25 cellular contexts compared by ENCODE assay signal in genomic region chr7:111753968-111754367, GRCh38.
A peak's percentile ranks its signal among the peaks of the same experiment; 100 is the strongest.
DNase-seq lines count a peak whose midpoint lies in the region; ATAC-seq, FAIRE-seq and TF ChIP-seq lines count a peak whose summit lies in the region.
"Had no signal": no experiment of that assay in that cellular context is flagged by ENCODE, and none has a peak within 500 bp of the region (broad histone marks: within the 10 kb centered on the region; RNA-seq: fewer than 3 reads in every experiment).

No MANE protein-coding gene starts in this region.

- H3K27ac ChIP-seq in right atrium auricular region: no peak overlapping the region
- H3K27ac ChIP-seq: esophagus squamous epithelium, KMS-11, parathyroid adenoma, testis had no signal

- H3K27me3 ChIP-seq in BE2C: no peaks in the 10 kb centered on the region
- no peaks in the 10 kb centered on the region for H3K27me3 ChIP-seq in right atrium auricular region
- H3K27me3 ChIP-seq: esophagus squamous epithelium, testis had no signal

- no peak for ATAC-seq in HG02885 (IDR thresholded peaks at IDR 0.05; ENCODE audit: poor library complexity, unreplicated experiment)
- ATAC-seq: activated T-cell treated with anti-CD3 and anti-CD28 coated beads, Interleukin-2, amount 50 U/mL, for 4 hours; HCT116; left cardiac atrium had no signal

- no peak overlapping the region for H3K27ac Mint-ChIP-seq in endothelial cell (ENCODE audit: unreplicated experiment)
- H3K27ac Mint-ChIP-seq: CD14-positive monocyte, natural killer cell had no signal

- DNase-seq in BE2C: peak; percentile 16
- DNase-seq in RCC 7860 (ENCODE audit: low spot score): peak; percentile 34
- no peak for DNase-seq in endothelial cell (ENCODE audit: low spot score)
- DNase-seq in midbrain (lab: John Stamatoyannopoulos, UW): peak; percentile 20
- DNase-seq in GM19238 (ENCODE audit: insufficient read length, low spot score): no peak
- no peak for DNase-seq in right atrium auricular region (ENCODE audit: low spot score)
- DNase-seq in NCI-H526 (lab: John Stamatoyannopoulos, UW): no peak
- DNase-seq: activated CD8-positive, alpha-beta memory T cell treated with anti-CD3 and anti-CD28 coated beads for 24 hours; activated naive CD4-positive, alpha-beta T cell; activated T-cell treated with anti-CD3 and anti-CD28 coated beads, Interleukin-2, amount 50 U/mL, for 4 hours; effector memory CD4-positive, alpha-beta T cell; esophagus squamous epithelium; left cardiac atrium; natural killer cell; NCI-H69; Right ventricle myocardium superior; testis had no signal

- H3K4me1 ChIP-seq in BE2C (peaks cover 6% of the 10 kb centered on the region), right atrium auricular region (no peaks in the 10 kb centered on the region)
- H3K4me1 ChIP-seq: esophagus squamous epithelium, parathyroid adenoma, testis had no signal

- no peak overlapping the region for H3K4me3 ChIP-seq in BE2C (ENCODE audit: low read depth, low read length)
- no peak overlapping the region for H3K4me3 ChIP-seq in right atrium auricular region
- H3K4me3 ChIP-seq: esophagus squamous epithelium, testis had no signal

- no peaks in the 10 kb centered on the region for H3K9me3 ChIP-seq in BE2C
- no peaks in the 10 kb centered on the region for H3K9me3 ChIP-seq in right atrium auricular region
- H3K9me3 ChIP-seq: esophagus squamous epithelium, testis had no signal

- H3K4me3 Mint-ChIP-seq in endothelial cell (ENCODE audit: unreplicated experiment): peak overlapping the region; percentile 29
- H3K4me3 Mint-ChIP-seq: activated T-cell treated with anti-CD3 and anti-CD28 coated beads, Interleukin-2, amount 50 U/mL, for 4 hours; CD14-positive monocyte; natural killer cell had no signal

- TF ChIP-seq CTCF in BE2C (IDR thresholded peaks at IDR 0.05; ENCODE audit: low read depth, low read length) (no peak), endothelial cell (IDR thresholded peaks at IDR 0.05; ENCODE audit: unreplicated experiment) (no peak), right atrium auricular region (IDR thresholded peaks at IDR 0.05) (no peak)

- H3K36me3 Mint-ChIP-seq in endothelial cell (ENCODE audit: low read depth, unreplicated experiment): peaks cover 34% of the 10 kb centered on the region
- H3K36me3 Mint-ChIP-seq: CD14-positive monocyte, natural killer cell had no signal

- H3K9me3 Mint-ChIP-seq in endothelial cell (ENCODE audit: unreplicated experiment): no peaks in the 10 kb centered on the region
- H3K9me3 Mint-ChIP-seq: activated T-cell treated with anti-CD3 and anti-CD28 coated beads, Interleukin-2, amount 50 U/mL, for 4 hours; natural killer cell had no signal

- H3K27me3 Mint-ChIP-seq in endothelial cell (ENCODE audit: unreplicated experiment): peaks cover 10% of the 10 kb centered on the region

- H3K4me1 Mint-ChIP-seq in endothelial cell (ENCODE audit: unreplicated experiment): peaks cover 5% of the 10 kb centered on the region
- H3K4me1 Mint-ChIP-seq: CD14-positive monocyte, natural killer cell had no signal

- peak; percentile 77 for FAIRE-seq in RCC 7860 (lab: Jason Lieb, UNC)
- FAIRE-seq: D721Med, G401.6, TTC549 had no signal

- no peaks in the 10 kb centered on the region; the same call in 1 of the 2 replicates for H3K36me3 ChIP-seq in BE2C
- H3K36me3 ChIP-seq in right atrium auricular region: peaks cover 12% of the 10 kb centered on the region

Comparison
In these comparisons a context has a peak if more than half of its experiments do, and no peak if none do; other contexts are left out.
1. DNase-seq: peak in BE2C (single experiment), RCC 7860 (single experiment) and midbrain (single experiment); none in endothelial cell (single experiment), GM19238 (single experiment), right atrium auricular region (single experiment) and NCI-H526 (0 of 2).